In the genomic region with DNA sequence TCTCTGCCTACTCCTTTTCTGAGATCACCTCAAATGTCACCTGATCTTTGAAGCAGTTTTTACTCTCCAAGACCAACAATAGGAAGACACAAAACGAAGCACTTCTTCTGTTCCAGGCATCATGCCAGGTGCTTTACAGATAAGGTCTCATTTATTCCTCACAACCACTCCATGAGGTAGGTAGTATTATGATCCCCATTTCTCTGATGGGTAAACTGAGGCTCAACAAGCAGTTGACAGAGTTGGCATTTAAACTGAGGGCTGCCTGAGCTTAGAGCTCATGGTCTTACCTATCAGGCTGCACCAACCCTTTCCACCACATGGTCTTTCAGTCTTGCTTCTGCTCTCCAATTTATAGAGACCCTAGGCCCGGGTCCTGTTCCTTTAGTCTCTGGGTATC, we compare ENCODE assay signal across 25 cellular contexts.
DNase-seq lines count a peak whose midpoint lies in the region; ATAC-seq and TF ChIP-seq lines count a peak whose summit lies in the region.
"Had no signal": no experiment of that assay in that cellular context is flagged by ENCODE, and none has a peak within 500 bp of the region (broad histone marks: within the 10 kb centered on the region; RNA-seq: fewer than 3 reads in every experiment).

No MANE protein-coding gene starts in this region.

- CTCF ChIA-PET in Caco-2 (lab: Charles Lee) = no interaction called here

- H4K91ac ChIP-seq in mesenchymal stem cell (ENCODE audit: low read length) = no peak overlapping the region

- H3K36me3 Mint-ChIP-seq in Caco-2 (ENCODE audit: insufficient read depth, unreplicated experiment) (no peaks in the 10 kb centered on the region), T-helper 17 cell (ENCODE audit: low read depth) (peaks cover 4% of the 10 kb centered on the region)
- peaks cover 3% of the 10 kb centered on the region for H3K36me3 Mint-ChIP-seq in activated CD4-positive, alpha-beta T cell treated with anti-CD3 and anti-CD28 coated beads, Interleukin-2, amount 10 ng/mL, durations not matched to agents 24 days and 14 days (ENCODE audit: low read depth)
- H3K36me3 Mint-ChIP-seq: CD8-positive, alpha-beta T cell had no signal

- intact Hi-C loops in Caco-2 (cut with micrococcal nuclease; ENCODE audit: unreplicated experiment) = no loop called here
- intact Hi-C loops in activated CD4-positive, alpha-beta T cell treated with anti-CD3 and anti-CD28 coated beads, Interleukin-2, amount 10 ng/mL, durations not matched to agents 24 days and 14 days (cut with micrococcal nuclease) = no loop called here

- no peak overlapping the region for H3K4me3 Mint-ChIP-seq in Caco-2 (ENCODE audit: unreplicated experiment)
- no peak overlapping the region for H3K4me3 Mint-ChIP-seq in T-helper 17 cell
- no peak overlapping the region for H3K4me3 Mint-ChIP-seq in activated CD4-positive, alpha-beta T cell treated with anti-CD3 and anti-CD28 coated beads, Interleukin-2, amount 10 ng/mL, durations not matched to agents 24 days and 14 days
- H3K4me3 Mint-ChIP-seq: B cell; CD8-positive, alpha-beta T cell; GM23338; H9; T-helper 1 cell treated with Interleukin-12 subunit alpha and Interleukin-12 subunit beta and Interleukin-4 antibody, amounts not matched to agents 30 μg/mL and 1 μg/mL, for 36 hours had no signal

- peak overlapping the region; percentile 95 for H2AK5ac ChIP-seq in mesenchymal stem cell (ENCODE audit: low read length, severe bottlenecking)

- no peaks in the 10 kb centered on the region for H3K79me1 ChIP-seq in mesenchymal stem cell (replicated peaks; ENCODE audit: low read length, poor library complexity, severe bottlenecking)

- no peak overlapping the region for H3K27ac ChIP-seq in mesenchymal stem cell (ENCODE audit: low read length, poor library complexity, severe bottlenecking)
- H3K27ac ChIP-seq: C4-2B, KMS-11 had no signal

- H3K9ac ChIP-seq in mesenchymal stem cell (ENCODE audit: low read length) = no peak overlapping the region
- H3K9ac ChIP-seq: KMS-11, SK-N-SH had no signal

- H3K4ac ChIP-seq in mesenchymal stem cell (ENCODE audit: low read depth in 1 of 2, low read length in 2 of 2) = peak overlapping the region; percentile 1 to 47

- no peaks in the 10 kb centered on the region for H3K27me3 ChIP-seq in Caco-2 (replicated peaks; ENCODE audit: control insufficient read depth, insufficient read depth, low read length)
- no peaks in the 10 kb centered on the region for H3K27me3 ChIP-seq in mesenchymal stem cell (ENCODE audit: control insufficient read depth in 1 of 2, insufficient read depth in 1 of 2, low read length in 2 of 2)
- H3K27me3 ChIP-seq: Peyer's patch had no signal

- H3K14ac ChIP-seq in mesenchymal stem cell (ENCODE audit: low read length in 2 of 2) = no peak overlapping the region

- no peak overlapping the region for H3K23ac ChIP-seq in mesenchymal stem cell (ENCODE audit: low read length in 2 of 2)

- H3K4me1 Mint-ChIP-seq in Caco-2 (ENCODE audit: low read depth, unreplicated experiment) (peaks cover 36% of the 10 kb centered on the region), T-helper 17 cell (peaks cover 34% of the 10 kb centered on the region)
- peaks cover 56% of the 10 kb centered on the region for H3K4me1 Mint-ChIP-seq in activated CD4-positive, alpha-beta T cell treated with anti-CD3 and anti-CD28 coated beads, Interleukin-2, amount 10 ng/mL, durations not matched to agents 24 days and 14 days
- H3K4me1 Mint-ChIP-seq: GM23338 had no signal

- 83% methylated on average over 2 of the region's 2 CpGs for WGBS in mesenchymal stem cell

- H3K18ac ChIP-seq in mesenchymal stem cell (ENCODE audit: low read depth in 1 of 2, low read length in 2 of 2) = no peak overlapping the region

- no peak for DNase-seq in Caco-2
- DNase-seq in NCI-H2029 (lab: John Stamatoyannopoulos, UW) = peak; percentile 50
- no peak for DNase-seq in T-helper 17 cell
- DNase-seq in mesenchymal stem cell = no peak
- DNase-seq in 8988T = no peak
- DNase-seq in activated CD4-positive, alpha-beta T cell treated with anti-CD3 and anti-CD28 coated beads, Interleukin-2, amount 10 ng/mL, durations not matched to agents 24 days and 14 days = no peak
- DNase-seq: CD8-positive, alpha-beta T cell; DMS79 treated with DMSO at 0.1 percent for 48 hours; H9; IMR-90; NCI-H1092; NCI-H1417 treated with DMSO at 0.1 percent for 48 hours; NCI-H187; NCI-H2107; NCI-H446 treated with DMSO at 0.1 percent for 48 hours; NCI-H526 treated with DMSO at 0.1 percent for 48 hours; Peyer's patch; SK-N-SH; SW 1271 had no signal

- peak overlapping the region in 1 of 2 experiments; percentile 75 for H2BK12ac ChIP-seq in mesenchymal stem cell (ENCODE audit: low read length in 2 of 2)

- no peak overlapping the region for H3K4me3 ChIP-seq in Caco-2 (ENCODE audit: low read depth, low read length)
- no peak overlapping the region for H3K4me3 ChIP-seq in mesenchymal stem cell (ENCODE audit: insufficient read depth in 1 of 2, low read depth in 1 of 2, low read length in 2 of 2)
- H3K4me3 ChIP-seq: GM23338, Peyer's patch had no signal

- H3K4me2 ChIP-seq in mesenchymal stem cell (ENCODE audit: low read length, poor library complexity, severe bottlenecking) = no peak overlapping the region
- H3K4me2 ChIP-seq: GM23338, KMS-11, SK-N-SH had no signal

- no peaks in the 10 kb centered on the region for H3K9me3 Mint-ChIP-seq in Caco-2 (ENCODE audit: unreplicated experiment)
- H3K9me3 Mint-ChIP-seq in activated CD4-positive, alpha-beta T cell treated with anti-CD3 and anti-CD28 coated beads, Interleukin-2, amount 10 ng/mL, durations not matched to agents 24 days and 14 days = peaks cover 5% of the 10 kb centered on the region
- H3K9me3 Mint-ChIP-seq: CD8-positive, alpha-beta T cell; GM23338; H9 had no signal

- peak overlapping the region; percentile 64 for H3K27ac Mint-ChIP-seq in Caco-2 (ENCODE audit: unreplicated experiment)
- H3K27ac Mint-ChIP-seq in T-helper 17 cell = peak overlapping the region; percentile 34
- H3K27ac Mint-ChIP-seq in activated CD4-positive, alpha-beta T cell treated with anti-CD3 and anti-CD28 coated beads, Interleukin-2, amount 10 ng/mL, durations not matched to agents 24 days and 14 days = no peak overlapping the region
- H3K27ac Mint-ChIP-seq: CD8-positive, alpha-beta T cell; GM23338; T-helper 1 cell treated with Interleukin-12 subunit alpha and Interleukin-12 subunit beta and Interleukin-4 antibody, amounts not matched to agents 30 μg/mL and 1 μg/mL, for 36 hours had no signal

- H3K27me3 Mint-ChIP-seq in Caco-2 (ENCODE audit: insufficient read depth, unreplicated experiment) (no peaks in the 10 kb centered on the region), T-helper 17 cell (peaks cover 28% of the 10 kb centered on the region)
- H3K27me3 Mint-ChIP-seq in activated CD4-positive, alpha-beta T cell treated with anti-CD3 and anti-CD28 coated beads, Interleukin-2, amount 10 ng/mL, durations not matched to agents 24 days and 14 days = no peaks in the 10 kb centered on the region
- H3K27me3 Mint-ChIP-seq: B cell had no signal

- H2BK120ac ChIP-seq in mesenchymal stem cell (ENCODE audit: low read depth, low read length) = no peak overlapping the region

- H3K36me3 ChIP-seq in Caco-2 (ENCODE audit: control insufficient read depth, insufficient read depth, low read length) (no peaks in the 10 kb centered on the region), mesenchymal stem cell (ENCODE audit: control insufficient read depth in 1 of 2, insufficient read depth in 2 of 2, low read depth in 1 of 2, low read length in 2 of 2) (no peaks in the 10 kb centered on the region)
- H3K36me3 ChIP-seq: Peyer's patch had no signal

- peaks cover 44% of the 10 kb centered on the region for H3K4me1 ChIP-seq in Caco-2
- H3K4me1 ChIP-seq in mesenchymal stem cell (ENCODE audit: control insufficient read depth, insufficient read depth, low read depth, low read length) = peaks cover 6% of the 10 kb centered on the region

- POLR2A ChIA-PET in Caco-2 (lab: Charles Lee) = no interaction called here

- no TSS peak for BruUV-seq in Caco-2 (replicated peaks; lab: Mats Ljungman, UMichigan)

- peak overlapping the region; percentile 72 for H4K8ac ChIP-seq in mesenchymal stem cell (ENCODE audit: low read length)

- no peak overlapping the region for H2BK5ac ChIP-seq in mesenchymal stem cell (ENCODE audit: low read depth, low read length, poor library complexity, severe bottlenecking)

- TF ChIP-seq CTCF in Caco-2 (IDR thresholded peaks at IDR 0.05; ENCODE audit: insufficient read depth in 1 of 2, low read depth in 1 of 2, low read length in 1 of 2, severe bottlenecking in 1 of 2, unreplicated experiment in 1 of 2) = no peak

- peak overlapping the region; percentile 84 for H2BK15ac ChIP-seq in mesenchymal stem cell (ENCODE audit: low read depth, poor library complexity, severe bottlenecking)

- no peak for ATAC-seq in T-helper 17 cell
- no peak for ATAC-seq in HG03135 (IDR thresholded peaks at IDR 0.05; ENCODE audit: unreplicated experiment)
- ATAC-seq: CD8-positive, alpha-beta T cell; GM23338 had no signal

- no peaks in the 10 kb centered on the region for H3K9me3 ChIP-seq in Caco-2
- no peaks in the 10 kb centered on the region for H3K9me3 ChIP-seq in T-helper 17 cell (ENCODE audit: control insufficient read depth, low read length, poor library complexity, severe bottlenecking)
- H3K9me3 ChIP-seq in mesenchymal stem cell (ENCODE audit: control insufficient read depth, low read length) = no peaks in the 10 kb centered on the region
- H3K9me3 ChIP-seq: Peyer's patch, SK-N-SH had no signal

- no peak overlapping the region for H2AFZ ChIP-seq in mesenchymal stem cell (ENCODE audit: low read depth, low read length)
- H2AFZ ChIP-seq: GM23338 had no signal
